6 cellular contexts compared by ENCODE assay signal in genomic region chr16:15556130-15556529, GRCh38.
"Had no signal": no experiment of that assay in that cellular context is flagged by ENCODE, and none has a peak within 500 bp of the region (broad histone marks: within the 10 kb centered on the region; RNA-seq: fewer than 3 reads in every experiment).

No MANE protein-coding gene starts in this region.

- H3K9me3 Mint-ChIP-seq: H9, HFFc6 had no signal

- H3K27ac Mint-ChIP-seq: HFFc6 had no signal

- H3K27ac ChIP-seq: GM23248 had no signal

- H2AFZ ChIP-seq: GM23248 had no signal

- H3K9ac ChIP-seq: GM23248 had no signal

- H3K4me3 ChIP-seq: GM23248 had no signal

- H3K4me3 Mint-ChIP-seq: H9, HFFc6 had no signal

- DNase-seq: GM23248, H9, HCEC 1CT, HFFc6, IMR-90, KBM-7 had no signal
